Comparison of ENCODE assay signal across 18 cellular contexts in genomic region chr20:13212750-13213149, GRCh38.
DNase-seq lines count a peak whose midpoint lies in the region; ATAC-seq lines count a peak whose summit lies in the region.
"Had no signal": no experiment of that assay in that cellular context is flagged by ENCODE, and none has a peak within 500 bp of the region (broad histone marks: within the 10 kb centered on the region; RNA-seq: fewer than 3 reads in every experiment).

No MANE protein-coding gene starts in this region.

- DNase-seq in stimulated activated CD4-positive, alpha-beta T cell treated with anti-CD3 and anti-CD28 coated beads, Interleukin-4, amount 100 ng/mL, for 24 hours: peak; percentile 12
- no peak for DNase-seq in stimulated activated CD4-positive, alpha-beta T cell treated with anti-CD3 and anti-CD28 coated beads, Interleukin-4, amount 100 ng/mL, for 1 hour
- DNase-seq in fibroblast of gingiva (ENCODE audit: low read depth) (peak; percentile 82), MV-4-11 (lab: John Stamatoyannopoulos, UW) (no peak)
- DNase-seq: activated CD8-positive, alpha-beta memory T cell treated with anti-CD3 and anti-CD28 coated beads, Interleukin-2, amount 50 U/mL, for 4 hours; dorsolateral prefrontal cortex; left colon; naive B cell; NCI-H187; retina; stimulated activated CD4-positive, alpha-beta T cell treated with anti-CD3 and anti-CD28 coated beads, Interleukin-2, amount 100 ng/mL, for 48 hours; stimulated activated naive CD4-positive, alpha-beta T cell treated with Interleukin-2 at 50 U/mL for 16 hours; T-helper 9 cell had no signal

- peak; percentile 53 for ATAC-seq in HG03432 (IDR thresholded peaks at IDR 0.05; ENCODE audit: unreplicated experiment)
- ATAC-seq in GM21447 (IDR thresholded peaks at IDR 0.05; ENCODE audit: unreplicated experiment): no peak
- no peak for ATAC-seq in HG03354 (IDR thresholded peaks at IDR 0.05; ENCODE audit: poor library complexity, severe bottlenecking, unreplicated experiment)
- no peak for ATAC-seq in HG02840 (IDR thresholded peaks at IDR 0.05; ENCODE audit: low FRiP score, unreplicated experiment)
- ATAC-seq: K562, left colon had no signal

Comparison
In these comparisons a context has a peak if more than half of its experiments do, and no peak if none do; other contexts are left out.
1. DNase-seq: peak in stimulated activated CD4-positive, alpha-beta T cell treated with anti-CD3 and anti-CD28 coated beads, Interleukin-4, amount 100 ng/mL, for 24 hours (single experiment) and fibroblast of gingiva (single experiment); none in stimulated activated CD4-positive, alpha-beta T cell treated with anti-CD3 and anti-CD28 coated beads, Interleukin-4, amount 100 ng/mL, for 1 hour (single experiment) and MV-4-11 (single experiment).